Comparison of ENCODE assay signal across 24 cellular contexts in the genomic region with DNA sequence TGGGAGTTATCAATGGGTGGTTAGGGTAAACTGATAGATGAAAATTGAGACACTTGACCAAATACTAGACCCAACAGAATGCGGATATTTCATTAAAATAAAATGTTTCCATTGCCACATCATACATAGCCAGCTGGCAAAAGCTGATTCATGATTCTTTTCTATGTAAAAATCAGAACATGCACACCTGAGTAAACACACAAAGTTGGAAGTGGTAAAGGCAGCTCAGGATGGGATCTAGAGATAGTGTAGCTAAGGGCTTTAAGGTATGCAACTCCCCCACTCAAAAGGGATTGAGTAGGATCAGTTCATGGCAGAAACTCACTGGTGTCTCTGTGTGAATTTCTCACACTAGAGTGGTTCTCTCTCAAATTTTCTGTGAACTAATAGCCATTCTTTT.
"Had no signal": no experiment of that assay in that cellular context is flagged by ENCODE, and none has a peak within 500 bp of the region (broad histone marks: within the 10 kb centered on the region; RNA-seq: fewer than 3 reads in every experiment).

No MANE protein-coding gene starts in this region.

- H3K36me3 ChIP-seq: colonic mucosa, gastrocnemius medialis, neural progenitor cell, right lobe of liver, thoracic aorta, tibial nerve, upper lobe of left lung had no signal

- H3K9ac ChIP-seq: neural progenitor cell, parathyroid adenoma had no signal

- H3K27ac Mint-ChIP-seq: dendritic cell treated with granulocyte-macrophage colony-stimulating factor and Interleukin-4, amounts not matched to agents 40 ng/mL and 50 ng/mL, for 4 days; naive thymus-derived CD4-positive, alpha-beta T cell; nephron; neural progenitor cell; progenitor cell of endocrine pancreas; stimulated activated naive B cell treated with anti-CD40 and anti-IgM and Interleukin-4, amounts not matched to agents 10 μg/mL and 1 μg/mL and 100 μg/mL, for 72 hours; stimulated activated naive CD8-positive, alpha-beta T cell treated with anti-CD3 and anti-CD28 coated beads, Interleukin-15, Interleukin-2, amounts not matched to agents 100 ng/mL and 50 ng/mL, for 24 hours had no signal

- H3K79me2 ChIP-seq: parathyroid adenoma had no signal

- H3K36me3 Mint-ChIP-seq: naive thymus-derived CD4-positive, alpha-beta T cell; neural progenitor cell; stimulated activated naive B cell treated with anti-CD40 and anti-IgM and Interleukin-4, amounts not matched to agents 10 μg/mL and 1 μg/mL and 100 μg/mL, for 72 hours had no signal

- H3K4me1 Mint-ChIP-seq: naive thymus-derived CD4-positive, alpha-beta T cell; stimulated activated naive B cell treated with anti-CD40 and anti-IgM and Interleukin-4, amounts not matched to agents 10 μg/mL and 1 μg/mL and 100 μg/mL, for 72 hours had no signal

- H3K4me3 ChIP-seq: colonic mucosa, gastrocnemius medialis, lung, neural progenitor cell, right lobe of liver, thoracic aorta, tibial nerve, upper lobe of left lung had no signal

- H3K4me3 Mint-ChIP-seq: dendritic cell treated with granulocyte-macrophage colony-stimulating factor and Interleukin-4, amounts not matched to agents 40 ng/mL and 50 ng/mL, for 4 days; naive thymus-derived CD4-positive, alpha-beta T cell; nephron; neural progenitor cell; stimulated activated naive B cell treated with anti-CD40 and anti-IgM and Interleukin-4, amounts not matched to agents 10 μg/mL and 1 μg/mL and 100 μg/mL, for 72 hours; stimulated activated naive CD8-positive, alpha-beta T cell treated with anti-CD3 and anti-CD28 coated beads, Interleukin-15, Interleukin-2, amounts not matched to agents 100 ng/mL and 50 ng/mL, for 24 hours had no signal

- H3K9me3 Mint-ChIP-seq: nephron; neural progenitor cell; stimulated activated naive B cell treated with anti-CD40 and anti-IgM and Interleukin-4, amounts not matched to agents 10 μg/mL and 1 μg/mL and 100 μg/mL, for 72 hours; stimulated activated naive CD8-positive, alpha-beta T cell treated with anti-CD3 and anti-CD28 coated beads, Interleukin-15, Interleukin-2, amounts not matched to agents 100 ng/mL and 50 ng/mL, for 24 hours had no signal

- ATAC-seq: gastrocnemius medialis; left lobe of liver; naive thymus-derived CD4-positive, alpha-beta T cell; right lobe of liver; stimulated activated naive B cell treated with anti-CD40 and anti-IgM and Interleukin-4, amounts not matched to agents 10 μg/mL and 1 μg/mL and 100 μg/mL, for 72 hours had no signal

- DNase-seq: colonic mucosa; effector CD8-positive, alpha-beta T cell; gastrocnemius medialis; head of caudate nucleus; kidney; mesendoderm; midbrain; naive thymus-derived CD4-positive, alpha-beta T cell; right lobe of liver; small intestine; stimulated activated CD4-positive, alpha-beta T cell treated with anti-CD3 and anti-CD28 coated beads, Interleukin-15, amount 100 ng/mL, for 24 hours; stimulated activated CD4-positive, alpha-beta T cell treated with anti-CD3 and anti-CD28 coated beads, Interleukin-2, amount 100 ng/mL, for 48 hours; stimulated activated naive B cell treated with anti-CD40 and anti-IgM and Interleukin-4, amounts not matched to agents 10 μg/mL and 1 μg/mL and 100 μg/mL, for 72 hours; upper lobe of left lung had no signal

- H3K27ac ChIP-seq: colonic mucosa, gastrocnemius medialis, neural progenitor cell, parathyroid adenoma, right lobe of liver, thoracic aorta, tibial nerve, upper lobe of left lung had no signal

- H2AFZ ChIP-seq: neural progenitor cell, parathyroid adenoma had no signal

- H3K4me2 ChIP-seq: neural progenitor cell had no signal

- H3K9me3 ChIP-seq: colonic mucosa, gastrocnemius medialis, right lobe of liver, thoracic aorta, tibial nerve, upper lobe of left lung had no signal

- H3K4me1 ChIP-seq: colonic mucosa, gastrocnemius medialis, neural progenitor cell, parathyroid adenoma, right lobe of liver, tibial nerve, upper lobe of left lung had no signal

- H3K27me3 ChIP-seq: colonic mucosa, gastrocnemius medialis, neural progenitor cell, right lobe of liver, tibial nerve, upper lobe of left lung had no signal

- H3K27me3 Mint-ChIP-seq: dendritic cell treated with granulocyte-macrophage colony-stimulating factor and Interleukin-4, amounts not matched to agents 40 ng/mL and 50 ng/mL, for 4 days; naive thymus-derived CD4-positive, alpha-beta T cell; stimulated activated naive CD8-positive, alpha-beta T cell treated with anti-CD3 and anti-CD28 coated beads, Interleukin-15, Interleukin-2, amounts not matched to agents 100 ng/mL and 50 ng/mL, for 24 hours had no signal
